In the genomic region with DNA sequence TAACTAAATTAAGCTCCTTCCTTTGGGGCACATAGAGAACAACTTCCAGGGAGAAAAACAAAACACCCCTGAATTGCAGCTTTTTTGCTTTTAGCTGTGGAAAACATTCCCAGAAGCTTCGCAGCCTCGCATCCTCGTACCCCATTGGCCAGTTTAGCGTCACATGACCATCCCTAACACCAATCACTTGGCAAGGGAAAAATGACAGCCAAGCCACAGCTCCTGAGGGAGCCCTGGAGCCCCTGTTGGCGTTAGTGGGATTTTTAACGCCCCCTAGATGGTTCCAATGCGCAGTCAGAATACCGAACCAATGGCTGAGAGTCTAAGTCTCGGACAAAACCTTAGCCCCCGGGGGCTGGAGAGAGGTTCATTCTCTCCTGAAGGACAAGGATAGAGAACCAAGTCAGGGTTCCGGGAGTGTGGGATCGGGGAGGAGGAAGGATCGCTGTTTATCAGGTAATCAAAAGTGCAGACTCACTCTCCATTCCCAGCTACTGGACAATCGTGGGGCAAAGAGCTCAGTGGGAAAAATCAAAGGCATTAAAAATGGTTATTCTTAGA, we compare ENCODE assay signal across 12 cellular contexts.
DNase-seq lines count a peak whose midpoint lies in the region; ATAC-seq and TF ChIP-seq lines count a peak whose summit lies in the region.
"Had no signal": no experiment of that assay in that cellular context is flagged by ENCODE, and none has a peak within 500 bp of the region (broad histone marks: within the 10 kb centered on the region; RNA-seq: fewer than 3 reads in every experiment).

No MANE protein-coding gene starts in this region.

- no peaks in the 10 kb centered on the region for H3K36me3 ChIP-seq in BE2C
- no peaks in the 10 kb centered on the region for H3K36me3 ChIP-seq in endocrine pancreas (ENCODE audit: control insufficient read depth, insufficient read depth, low read length)
- no peaks in the 10 kb centered on the region for H3K36me3 ChIP-seq in sigmoid colon

- peak; percentile 92 for DNase-seq in BE2C
- peak; percentile 91 for DNase-seq in NCI-H2227 (lab: John Stamatoyannopoulos, UW; ENCODE audit: unreplicated experiment)
- peak; percentile 13 for DNase-seq in omental fat pad (ENCODE audit: low spot score)
- DNase-seq in head of caudate nucleus = no peak
- DNase-seq in sigmoid colon = no peak
- no peak for DNase-seq in NCI-H187 treated with DMSO at 0.1 percent for 48 hours (lab: John Stamatoyannopoulos, UW)
- no peak for DNase-seq in NCI-H1048 (lab: John Stamatoyannopoulos, UW)
- DNase-seq: activated CD4-positive, alpha-beta T cell treated with anti-CD3 and anti-CD28 coated beads, Interleukin-2, amount 50 U/mL, for 48 hours; amniotic stem cell; CD4-positive, CD25-positive, alpha-beta regulatory T cell; left colon had no signal

- peak overlapping the region; percentile 73 for H3K9ac ChIP-seq in endocrine pancreas (ENCODE audit: control insufficient read depth, insufficient read depth, low read length)

- intact Hi-C loops in head of caudate nucleus (cut with DNase I) (no loop called here), sigmoid colon (cut with DNase I) (no loop called here)

- WGBS in sigmoid colon, 2 donors = 91 to 94% methylated on average over 14 of the region's 14 CpGs

- H3K4me1 ChIP-seq in BE2C (peaks cover 41% of the 10 kb centered on the region), endocrine pancreas (ENCODE audit: control insufficient read depth, insufficient read depth, low read length) (no peaks in the 10 kb centered on the region), sigmoid colon (peaks cover 0 to 24% (median 17%) of the 10 kb centered on the region in 4 donors)

- no peak overlapping the region for H3K27ac ChIP-seq in sigmoid colon

- peak overlapping the region; percentile 60 for H3K4me3 ChIP-seq in BE2C (ENCODE audit: low read depth, low read length)
- peak overlapping the region; percentile 76 for H3K4me3 ChIP-seq in endocrine pancreas (ENCODE audit: control insufficient read depth, insufficient read depth, low read length)
- no peak overlapping the region for H3K4me3 ChIP-seq in sigmoid colon

- H3K9me3 ChIP-seq in BE2C = no peaks in the 10 kb centered on the region
- H3K9me3 ChIP-seq in endocrine pancreas (ENCODE audit: control insufficient read depth, low read length) = no peaks in the 10 kb centered on the region
- no peaks in the 10 kb centered on the region for H3K9me3 ChIP-seq in sigmoid colon

- H3K27me3 ChIP-seq in BE2C = no peaks in the 10 kb centered on the region
- H3K27me3 ChIP-seq in endocrine pancreas (ENCODE audit: control insufficient read depth, insufficient read depth, low read length) = no peaks in the 10 kb centered on the region
- H3K27me3 ChIP-seq in sigmoid colon = no peaks in the 10 kb centered on the region

- no peak for TF ChIP-seq POLR2A in sigmoid colon (IDR thresholded peaks at IDR 0.05)

- no peak for TF ChIP-seq EP300 in sigmoid colon (IDR thresholded peaks at IDR 0.05)

- ATAC-seq in omental fat pad (ENCODE audit: low FRiP score) = no peak

- TF ChIP-seq CTCF in BE2C (IDR thresholded peaks at IDR 0.05; ENCODE audit: low read depth, low read length) (peak; percentile 66), omental fat pad (IDR thresholded peaks at IDR 0.05) (no peak), sigmoid colon (IDR thresholded peaks at IDR 0.05) (no peak)

Comparison
In these comparisons a context has a peak if more than half of its experiments do, and no peak if none do; other contexts are left out.
1. DNase-seq: peak in BE2C (single experiment), NCI-H2227 (single experiment) and omental fat pad (single experiment); none in head of caudate nucleus (0 of 42), sigmoid colon (single experiment), NCI-H187 treated with DMSO at 0.1 percent for 48 hours (single experiment) and NCI-H1048 (single experiment).
2. H3K4me3 ChIP-seq: peak in BE2C (single experiment) and endocrine pancreas (single experiment); none in sigmoid colon (0 of 4).